ENCODE assay signal across 18 cellular contexts in the genomic region with DNA sequence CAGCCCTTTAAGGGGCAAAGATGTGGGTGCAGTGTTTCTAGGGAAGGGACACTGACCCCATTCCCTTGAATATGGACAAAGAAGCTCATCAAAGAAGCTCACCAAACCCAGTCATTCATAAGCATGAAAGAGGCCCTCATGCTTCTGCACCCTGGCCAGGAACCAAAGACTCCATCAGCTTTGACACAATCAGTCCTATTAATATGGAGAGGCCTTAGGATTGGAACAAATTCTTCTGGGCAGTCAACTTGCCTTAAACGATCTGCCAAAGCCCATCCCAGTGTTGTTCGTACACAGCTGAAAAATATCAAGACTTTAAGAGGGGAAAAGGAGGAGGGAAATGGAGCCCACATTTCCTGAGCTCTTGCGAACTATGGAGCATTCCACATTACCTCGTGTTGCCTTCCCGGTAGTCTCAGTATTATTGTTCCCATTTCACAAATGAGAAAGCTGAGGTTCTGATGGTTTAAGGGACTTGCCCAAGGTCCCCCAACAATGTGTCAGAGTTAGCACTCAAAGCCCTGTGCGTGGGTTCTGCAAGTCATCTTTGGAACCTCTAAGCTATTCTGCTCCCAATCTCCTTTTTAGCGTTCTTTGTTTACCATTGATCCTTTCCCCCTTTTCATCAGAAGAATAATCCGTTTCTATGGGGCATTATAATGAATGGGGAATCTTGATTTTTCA.
DNase-seq lines count a peak whose midpoint lies in the region; ATAC-seq lines count a peak whose summit lies in the region.
"Had no signal": no experiment of that assay in that cellular context is flagged by ENCODE, and none has a peak within 500 bp of the region (broad histone marks: within the 10 kb centered on the region; RNA-seq: fewer than 3 reads in every experiment).

No MANE protein-coding gene starts in this region.

- intact Hi-C loops in Right ventricle myocardium inferior (cut with DNase I) (no loop called here), cardiac septum (cut with DNase I) (no loop called here)

- H3K27ac ChIP-seq in caudate nucleus (ENCODE audit: low read depth, low read length) (no peak overlapping the region), substantia nigra (ENCODE audit: low read depth, low read length, poor library complexity, severe bottlenecking) (no peak overlapping the region)
- H3K27ac ChIP-seq: Peyer's patch, upper lobe of left lung, WERI-Rb-1 had no signal

- DNase-seq in Right ventricle myocardium inferior (ENCODE audit: missing footprints) (no peak), cardiac septum (ENCODE audit: low spot score) (no peak), caudate nucleus (lab: John Stamatoyannopoulos, UW) (peak in 41 of 61 donors; percentile 7 to 75 (median 34)), medulla oblongata (ENCODE audit: extremely low spot score) (peak; percentile 67), substantia nigra (lab: John Stamatoyannopoulos, UW) (peak in 25 of 49 donors; percentile 8 to 66 (median 22)), DMS153 (lab: John Stamatoyannopoulos, UW) (no peak), germinal center (ENCODE audit: low spot score) (no peak)
- DNase-seq: 8988T; activated gamma-delta T cell; CD8-positive, alpha-beta memory T cell; DMS79 treated with DMSO at 0.1 percent for 48 hours; NCI-H1105 treated with DMSO at 0.1 percent for 48 hours; NCI-H2081; occipital lobe; Peyer's patch; upper lobe of left lung; WERI-Rb-1 had no signal

- ATAC-seq in Right ventricle myocardium inferior (peak; percentile 76), GM18867 (IDR thresholded peaks at IDR 0.05; ENCODE audit: unreplicated experiment) (no peak)

Comparison
In these comparisons a context has a peak if more than half of its experiments do, and no peak if none do; other contexts are left out.
1. DNase-seq: peak in caudate nucleus (41 of 61), medulla oblongata (single experiment) and substantia nigra (25 of 49); none in Right ventricle myocardium inferior (single experiment), cardiac septum (single experiment), DMS153 (single experiment) and germinal center (single experiment).